In genomic region chr14:79280400-79280670, GRCh38 we compare ENCODE assay signal across 13 cellular contexts.
A peak's percentile ranks its signal among the peaks of the same experiment; 100 is the strongest.
DNase-seq lines count a peak whose midpoint lies in the region; ATAC-seq and TF ChIP-seq lines count a peak whose summit lies in the region.
"Had no signal": no experiment of that assay in that cellular context is flagged by ENCODE, and none has a peak within 500 bp of the region (broad histone marks: within the 10 kb centered on the region; RNA-seq: fewer than 3 reads in every experiment).

No MANE protein-coding gene starts in this region.

- in situ Hi-C loops in brain microvascular endothelial cell (cut with HindIII; ENCODE audit: low pct_ligation_motif_present, low sequenced_read_pairs): no loop called here

- H3K4me1 Mint-ChIP-seq in GM23338: peaks cover 35% of the 10 kb centered on the region

- H3K27me3 Mint-ChIP-seq in GM23338 (ENCODE audit: insufficient read depth, low read depth, poor library complexity): peaks cover 50% of the 10 kb centered on the region

- peaks cover 66% of the 10 kb centered on the region for H3K27me3 ChIP-seq in GM23338 (ENCODE audit: insufficient read depth)
- no peaks in the 10 kb centered on the region for H3K27me3 ChIP-seq in brain microvascular endothelial cell (replicated peaks)

- H2AFZ ChIP-seq in GM23338: no peak overlapping the region; the same call in 1 of the 2 replicates

- H3K27ac ChIP-seq in GM23338 (ENCODE audit: low read depth) (no peak overlapping the region), brain microvascular endothelial cell (no peak overlapping the region)
- H3K27ac ChIP-seq: epithelial cell of prostate had no signal

- H3K9me3 Mint-ChIP-seq in GM23338: no peaks in the 10 kb centered on the region
- H3K9me3 Mint-ChIP-seq: activated CD4-positive, alpha-beta memory T cell treated with anti-CD3 and anti-CD28 coated beads for 36 hours had no signal

- no peaks in the 10 kb centered on the region for H3K9me3 ChIP-seq in iPS-18c (ENCODE audit: control insufficient read depth, insufficient read depth, low read length)

- TF ChIP-seq CTCF in GM23338 (conservative IDR thresholded peaks at IDR 0.05; ENCODE audit: low read depth in 2 of 2): no peak
- TF ChIP-seq CTCF in brain microvascular endothelial cell (IDR thresholded peaks at IDR 0.05; ENCODE audit: low read depth, low read length, missing control alignments): no peak
- no peak for TF ChIP-seq CTCF in retinal pigment epithelial cell (conservative IDR thresholded peaks at IDR 0.05; ENCODE audit: low read depth, low read length)

- no peaks in the 10 kb centered on the region for H3K36me3 Mint-ChIP-seq in GM23338 (ENCODE audit: low read depth)
- H3K36me3 Mint-ChIP-seq: activated CD4-positive, alpha-beta memory T cell treated with anti-CD3 and anti-CD28 coated beads for 36 hours had no signal

- H3K4me3 Mint-ChIP-seq in GM23338: peak overlapping the region; percentile 93
- H3K4me3 Mint-ChIP-seq: activated CD4-positive, alpha-beta memory T cell treated with anti-CD3 and anti-CD28 coated beads for 36 hours had no signal

- peak overlapping the region; percentile 79 for H3K4me3 ChIP-seq in GM23338
- peak overlapping the region; percentile 70 for H3K4me3 ChIP-seq in brain microvascular endothelial cell (ENCODE audit: low read depth, low read length)
- H3K4me3 ChIP-seq in iPS-18c (ENCODE audit: insufficient read depth, low read depth, low read length): peak overlapping the region; percentile 58
- H3K4me3 ChIP-seq in retinal pigment epithelial cell (ENCODE audit: low read length): peak overlapping the region; percentile 63
- H3K4me3 ChIP-seq: GM12878 had no signal

- no peak for ATAC-seq in GM23338
- no peak for ATAC-seq in HG02642 (IDR thresholded peaks at IDR 0.05; ENCODE audit: poor library complexity, unreplicated experiment)
- ATAC-seq: activated naive CD4-positive, alpha-beta T cell treated with anti-CD3 and anti-CD28 coated beads, Interleukin-2, amount 50 U/mL, for 72 hours; GM12878; left ventricle myocardium superior had no signal

- H3K4me1 ChIP-seq in GM23338 (ENCODE audit: insufficient read depth): peaks cover 22% of the 10 kb centered on the region

- H3K27ac Mint-ChIP-seq in GM23338: no peak overlapping the region
- H3K27ac Mint-ChIP-seq: activated CD4-positive, alpha-beta memory T cell treated with anti-CD3 and anti-CD28 coated beads for 36 hours; activated naive CD4-positive, alpha-beta T cell treated with anti-CD3 and anti-CD28 coated beads, Interleukin-2, amount 50 U/mL, for 72 hours had no signal

- no peaks in the 10 kb centered on the region for H3F3A ChIP-seq in GM23338 (replicated peaks; ENCODE audit: low read depth)

- H3K4me2 ChIP-seq in GM23338: peak overlapping the region; percentile 89

- H3K79me2 ChIP-seq in GM23338 (replicated peaks; ENCODE audit: insufficient read depth): no peaks in the 10 kb centered on the region; the same call in 1 of the 2 replicates

- no peaks in the 10 kb centered on the region for H4K20me1 ChIP-seq in GM23338 (replicated peaks; ENCODE audit: insufficient read depth)

- H3K36me3 ChIP-seq in GM23338 (ENCODE audit: insufficient read depth) (no peaks in the 10 kb centered on the region), brain microvascular endothelial cell (replicated peaks) (no peaks in the 10 kb centered on the region)

- DNase-seq in GM23338 (ENCODE audit: low spot score) (no peak), brain microvascular endothelial cell (no peak), retinal pigment epithelial cell (ENCODE audit: low read depth) (no peak), mesenteric fat pad (ENCODE audit: low spot score) (no peak)
- no peak for DNase-seq in activated T-cell treated with anti-CD3 and anti-CD28 coated beads, Interleukin-2, amount 50 U/mL, for 48 hours
- no peak for DNase-seq in activated CD4-positive, alpha-beta T cell treated with anti-CD3 and anti-CD28 coated beads for 48 hours
- DNase-seq: activated CD4-positive, alpha-beta memory T cell treated with anti-CD3 and anti-CD28 coated beads for 36 hours had no signal

- H3K9me2 ChIP-seq in GM23338 (ENCODE audit: insufficient read depth): no peaks in the 10 kb centered on the region

TF ChIP-seq in GM23338, 12 proteins besides CTCF, POLR2A, EP300 and RAD21:
- TF ChIP-seq EZH2 (IDR thresholded peaks at IDR 0.05; ENCODE audit: low read depth, unreplicated experiment): peak; percentile 3
- no peak for TF ChIP-seq CREB1 (CRISPR knock-in tag; IDR thresholded peaks at IDR 0.05; ENCODE audit: low read depth)
- TF ChIP-seq ZNF462 (CRISPR knock-in tag; IDR thresholded peaks at IDR 0.05): no peak
